ENCODE assay signal across 23 cellular contexts in genomic region chr6:68728580-68728979, GRCh38.
DNase-seq lines count a peak whose midpoint lies in the region; ATAC-seq, FAIRE-seq and TF ChIP-seq lines count a peak whose summit lies in the region.
"Had no signal": no experiment of that assay in that cellular context is flagged by ENCODE, and none has a peak within 500 bp of the region (broad histone marks: within the 10 kb centered on the region; RNA-seq: fewer than 3 reads in every experiment).

No MANE protein-coding gene starts in this region.

- H3K4me2 ChIP-seq in HepG2 (ENCODE audit: low read depth, low read length) (no peak overlapping the region), hepatocyte (no peak overlapping the region)
- H3K4me2 ChIP-seq: BLaER1 had no signal

- no peak overlapping the region for H3K4me3 ChIP-seq in liver (ENCODE audit: low read depth in 1 of 3, low read length in 3 of 3)
- H3K4me3 ChIP-seq in HepG2 (replicated peaks in 1 of 3; ENCODE audit: insufficient read depth in 1 of 3, low read depth in 2 of 3, low read length in 3 of 3), result no peak overlapping the region
- peak overlapping the region in 4 of 59 donors; percentile 49 to 66 (median 53) for H3K4me3 ChIP-seq in dorsolateral prefrontal cortex
- no peak overlapping the region for H3K4me3 ChIP-seq in hepatocyte
- no peak overlapping the region for H3K4me3 ChIP-seq in prostate gland
- H3K4me3 ChIP-seq in colonic mucosa, result no peak overlapping the region
- H3K4me3 ChIP-seq: BLaER1 had no signal

- TF ChIP-seq POLR2A in HepG2 (IDR thresholded peaks at IDR 0.05; ENCODE audit: insufficient read depth in 1 of 2, low read depth in 2 of 2, low read length in 2 of 2) (no peak), prostate gland (IDR thresholded peaks at IDR 0.05) (no peak)

- CTCF ChIA-PET in HepG2 (lab: Yijun Ruan, JAX; ENCODE audit: low intra/inter-chr PET ratio, low total read pairs), result no interaction called here

- no peak overlapping the region for H3K4me3 Mint-ChIP-seq in nephron
- H3K4me3 Mint-ChIP-seq: CD14-positive monocyte; CD4-positive, alpha-beta memory T cell; HFFc6; IgD-negative memory B cell had no signal

- H3K4me1 Mint-ChIP-seq in nephron, result peaks cover 43% of the 10 kb centered on the region
- H3K4me1 Mint-ChIP-seq: CD14-positive monocyte; CD4-positive, alpha-beta memory T cell; IgD-negative memory B cell had no signal

- H3K4me1 ChIP-seq in liver (ENCODE audit: control insufficient read depth in 4 of 4, insufficient read depth in 4 of 4, low read length in 3 of 4) (peaks cover 0 to 19% (median 17%) of the 10 kb centered on the region in 4 donors), HepG2 (ENCODE audit: insufficient read depth, low read length) (no peaks in the 10 kb centered on the region), hepatocyte (ENCODE audit: insufficient read depth) (no peaks in the 10 kb centered on the region), prostate gland (replicated peaks) (no peaks in the 10 kb centered on the region), colonic mucosa (no peaks in the 10 kb centered on the region)
- H3K4me1 ChIP-seq: BLaER1 had no signal

- BruUV-seq in HepG2 (replicated peaks; lab: Mats Ljungman, UMichigan), result no TSS peak

- H3K27me3 ChIP-seq in liver (ENCODE audit: control insufficient read depth in 4 of 4, insufficient read depth in 4 of 4, low read length in 3 of 4) (no peaks in the 10 kb centered on the region), HepG2 (ENCODE audit: control insufficient read depth in 1 of 2, insufficient read depth in 2 of 2, low read length in 2 of 2) (no peaks in the 10 kb centered on the region), dorsolateral prefrontal cortex (no peaks in the 10 kb centered on the region), hepatocyte (no peaks in the 10 kb centered on the region), prostate gland (replicated peaks; ENCODE audit: insufficient read depth) (no peaks in the 10 kb centered on the region), colonic mucosa (no peaks in the 10 kb centered on the region)
- H3K27me3 ChIP-seq: BLaER1 had no signal

- H3K27ac ChIP-seq in liver (ENCODE audit: low read depth in 1 of 2, low read length in 2 of 2) (no peak overlapping the region), HepG2 (ENCODE audit: extremely low read length, insufficient read depth, low read length) (no peak overlapping the region), dorsolateral prefrontal cortex (peak overlapping the region in 55 of 59 donors; percentile 0 to 92 (median 81)), hepatocyte (no peak overlapping the region), prostate gland (no peak overlapping the region), colonic mucosa (no peak overlapping the region)
- H3K27ac ChIP-seq: BLaER1 had no signal

- no peaks in the 10 kb centered on the region for H3K27me3 Mint-ChIP-seq in nephron (ENCODE audit: low read depth)
- H3K27me3 Mint-ChIP-seq: CD4-positive, alpha-beta memory T cell; IgD-negative memory B cell had no signal

- no peak for FAIRE-seq in HepG2 (lab: Jason Lieb, UNC)
- FAIRE-seq: A204.1, G401.6, GM12891, GM19239, HTR-8/SVneo had no signal

- no peak for TF ChIP-seq CTCF in liver (IDR thresholded peaks at IDR 0.05; ENCODE audit: low read depth, low read length, missing input control)
- TF ChIP-seq CTCF in HepG2 (CRISPR knock-in tag; IDR thresholded peaks at IDR 0.05), result no peak
- TF ChIP-seq CTCF in dorsolateral prefrontal cortex (IDR thresholded peaks at IDR 0.05 in 54 of 56, conservative IDR thresholded peaks at IDR 0.05 in 2 of 56; ENCODE audit: low read depth in 1 of 56, partially characterized antibody in 56 of 56), result no peak
- no peak for TF ChIP-seq CTCF in hepatocyte (IDR thresholded peaks at IDR 0.05; ENCODE audit: poor library complexity)
- TF ChIP-seq CTCF in nephron (IDR thresholded peaks at IDR 0.05; ENCODE audit: unreplicated experiment in 3 of 3), result no peak
- no peak for TF ChIP-seq CTCF in prostate gland (IDR thresholded peaks at IDR 0.05)
- no peak for TF ChIP-seq CTCF in colonic mucosa (IDR thresholded peaks at IDR 0.05)

- TF ChIP-seq EP300 in HepG2 (IDR thresholded peaks at IDR 0.05; ENCODE audit: low read depth in 2 of 2, low read length in 2 of 2) (no peak), HepG2 (CRISPR knock-in tag; IDR thresholded peaks at IDR 0.05; ENCODE audit: borderline replicate concordance) (no peak)

- H3K9me3 ChIP-seq in liver (ENCODE audit: control insufficient read depth in 4 of 4, low read length in 3 of 4), result peaks cover 0 to 2% (median 0%) of the 10 kb centered on the region in 4 donors
- H3K9me3 ChIP-seq in HepG2 (ENCODE audit: low read length), result no peaks in the 10 kb centered on the region
- no peaks in the 10 kb centered on the region for H3K9me3 ChIP-seq in hepatocyte (ENCODE audit: low read depth)
- no peaks in the 10 kb centered on the region for H3K9me3 ChIP-seq in prostate gland
- H3K9me3 ChIP-seq in colonic mucosa, result no peaks in the 10 kb centered on the region
- H3K9me3 ChIP-seq: BLaER1 had no signal

- whole genome bisulfite sequencing in liver, result 38% methylated on average over 3 of the region's 3 CpGs
- WGBS in HepG2 (ENCODE audit: low lambda C conversion rate), result 3% methylated on average over 3 of the region's 3 CpGs
- WGBS in hepatocyte (ENCODE audit: low lambda C conversion rate, missing lambda C conversion rate), result 62% methylated on average over 3 of the region's 3 CpGs
- WGBS in prostate gland, result 63% methylated on average over 3 of the region's 3 CpGs

- in situ Hi-C loops in HepG2 (cut with HindIII; ENCODE audit: extremely low pct_ligation_motif_present, low pct_unique_long_range_greater_than_20kb), result no loop called here

- intact Hi-C loops in HepG2 (cut with micrococcal nuclease; ENCODE audit: unreplicated experiment), result no loop called here
- intact Hi-C loops in dorsolateral prefrontal cortex (cut with DNase I), result loop anchor here (5.0 to 10.0 kb wide), 2 partner anchors 46 to 49 kb away; no protein-coding TSS in a partner anchor
- intact Hi-C loops in prostate gland (cut with DNase I), result no loop called here
- intact Hi-C loops in colonic mucosa (cut with DNase I), result no loop called here

- H3K79me2 ChIP-seq in HepG2 (ENCODE audit: insufficient read depth, low read length), result no peaks in the 10 kb centered on the region
- no peaks in the 10 kb centered on the region for H3K79me2 ChIP-seq in hepatocyte

- TF ChIP-seq RAD21 in liver (IDR thresholded peaks at IDR 0.05) (no peak), HepG2 (CRISPR knock-in tag; IDR thresholded peaks at IDR 0.05) (no peak)

- H4K20me1 ChIP-seq in HepG2 (ENCODE audit: insufficient read depth, low read length) (no peaks in the 10 kb centered on the region), hepatocyte (ENCODE audit: insufficient read depth, poor library complexity, severe bottlenecking) (no peaks in the 10 kb centered on the region)
- H4K20me1 ChIP-seq: BLaER1 had no signal

- POLR2A ChIA-PET in HepG2 (lab: Yijun Ruan, JAX), result no interaction called here

- peak overlapping the region; percentile 26 to 62 (median 47) for H3K27ac Mint-ChIP-seq in nephron
- H3K27ac Mint-ChIP-seq: CD14-positive monocyte; CD4-positive, alpha-beta memory T cell; HFFc6; IgD-negative memory B cell had no signal

- H3K9me2 ChIP-seq in hepatocyte (replicated peaks; ENCODE audit: insufficient read depth), result no peaks in the 10 kb centered on the region

- DNase-seq in HepG2 (ENCODE audit: low spot score) (no peak), dorsolateral prefrontal cortex (no peak), hepatocyte (ENCODE audit: low spot score) (peak; percentile 6), prostate gland (ENCODE audit: low spot score) (no peak), amniotic stem cell (lab: John Stamatoyannopoulos, UW) (no peak), colonic mucosa (no peak)
- DNase-seq: CD4-positive, alpha-beta memory T cell; DMS53; GOT3; H7; HFFc6; KG1 had no signal

- no peak overlapping the region for H3K9ac ChIP-seq in liver (ENCODE audit: low read depth in 1 of 2, low read length in 2 of 2)
- H3K9ac ChIP-seq in HepG2 (ENCODE audit: insufficient read depth, low read depth, low read length), result no peak overlapping the region
- no peak overlapping the region for H3K9ac ChIP-seq in colonic mucosa (ENCODE audit: low read depth in 2 of 2, low read length in 2 of 2)
- H3K9ac ChIP-seq: BLaER1 had no signal

- no peak for ATAC-seq in HepG2
- ATAC-seq: HCT116 had no signal

- H3K36me3 ChIP-seq in liver (ENCODE audit: control insufficient read depth in 4 of 4, insufficient read depth in 3 of 4, low read depth in 1 of 4, low read length in 3 of 4), result no peaks in the 10 kb centered on the region
- no peaks in the 10 kb centered on the region for H3K36me3 ChIP-seq in HepG2 (replicated peaks in 1 of 2; ENCODE audit: control insufficient read depth in 1 of 2, insufficient read depth in 2 of 2, low read length in 2 of 2)
- no peaks in the 10 kb centered on the region for H3K36me3 ChIP-seq in hepatocyte (replicated peaks; ENCODE audit: insufficient read depth, low read depth)
- no peaks in the 10 kb centered on the region for H3K36me3 ChIP-seq in prostate gland
- no peaks in the 10 kb centered on the region for H3K36me3 ChIP-seq in colonic mucosa
- H3K36me3 ChIP-seq: BLaER1 had no signal

- no peaks in the 10 kb centered on the region for H3K9me3 Mint-ChIP-seq in nephron
- H3K9me3 Mint-ChIP-seq: CD14-positive monocyte, IgD-negative memory B cell had no signal

- H2AFZ ChIP-seq in HepG2 (ENCODE audit: low read length), result no peak overlapping the region
- H2AFZ ChIP-seq in hepatocyte, result no peak overlapping the region

- no peaks in the 10 kb centered on the region for H3K36me3 Mint-ChIP-seq in nephron (ENCODE audit: low read depth)
- H3K36me3 Mint-ChIP-seq: CD14-positive monocyte; CD4-positive, alpha-beta memory T cell; IgD-negative memory B cell had no signal

TF ChIP-seq in liver, 16 proteins besides CTCF, POLR2A, EP300 and RAD21 (continues in another document):
- peak; percentile 4 to 5 for TF ChIP-seq RXRA (IDR thresholded peaks at IDR 0.05)

TF ChIP-seq in HepG2, 621 proteins besides CTCF, POLR2A, EP300 and RAD21:
- no peak for TF ChIP-seq HMGA1 (CRISPR knock-in tag; conservative IDR thresholded peaks at IDR 0.05)
TF ChIP-seq in HepG2: peak in this region for 0.

Comparison
In these comparisons a context has a peak if more than half of its experiments do, and no peak if none do; other contexts are left out.
1. H3K27ac ChIP-seq: peak in dorsolateral prefrontal cortex (55 of 59); none in liver (0 of 2), HepG2 (single experiment), hepatocyte (single experiment), prostate gland (0 of 2) and colonic mucosa (single experiment).
2. intact Hi-C loops: an anchor here in dorsolateral prefrontal cortex (5.0 to 10.0 kb wide); none called in HepG2, prostate gland and colonic mucosa.